Comparison of ENCODE assay signal across 8 cellular contexts in genomic region chr21:44301093-44301492, GRCh38. TPM values are rescaled to one million over a fixed set of nuclear protein-coding genes. Genes with fewer than 3 reads are reported as not detected.
DNase-seq lines count a peak whose midpoint lies in the region; ATAC-seq, FAIRE-seq and TF ChIP-seq lines count a peak whose summit lies in the region.

No MANE protein-coding gene starts in this region.

- H3K4me1 ChIP-seq in HCT116 (ENCODE audit: control insufficient read depth in 1 of 2, insufficient read depth in 2 of 2, low read length in 2 of 2) (peaks cover 15 to 48% of the 10 kb centered on the region in 2 experiments), iPS-15b (ENCODE audit: control insufficient read depth, insufficient read depth, low read length) (peaks cover 7% of the 10 kb centered on the region), small intestine (ENCODE audit: control insufficient read depth in 2 of 2, insufficient read depth in 1 of 2, low read depth in 1 of 2, low read length in 1 of 2) (peaks cover 10 to 11% of the 10 kb centered on the region in 2 donors)

- intact Hi-C loops in HCT116 (cut with micrococcal nuclease): no loop called here
- intact Hi-C loops in activated CD8-positive, alpha-beta T cell treated with anti-CD3 and anti-CD28 coated beads for 36 hours (cut with micrococcal nuclease): no loop called here

- CTCF ChIA-PET in HCT116 (lab: Charles Lee): no interaction called here
- CTCF ChIA-PET in activated CD8-positive, alpha-beta T cell treated with anti-CD3 and anti-CD28 coated beads for 36 hours (lab: Charles Lee): interaction anchor here (0.8 to 1.5 kb wide), 3 partner anchors 9 to 137 kb away, joined by 3 to 4 read pairs (median 3); no protein-coding TSS in a partner anchor

- H3K36me3 ChIP-seq in HCT116 (ENCODE audit: control insufficient read depth in 1 of 2, insufficient read depth in 2 of 2, low read length in 2 of 2) (0 out of 4 replicates have a peak, but pooled peaks cover 0 to 2% of the 10 kb centered on the region in 2 experiments), iPS-15b (ENCODE audit: control insufficient read depth, insufficient read depth, low read length) (no peaks in the 10 kb centered on the region), small intestine (ENCODE audit: control insufficient read depth in 2 of 2, insufficient read depth in 2 of 2, low read length in 2 of 2) (no peaks in the 10 kb centered on the region)

- H3K27ac ChIP-seq in HCT116 (ENCODE audit: low read depth, low read length): peak overlapping the region; percentile 92
- H3K27ac ChIP-seq in small intestine (ENCODE audit: low read depth in 1 of 2, low read length in 1 of 2): peak overlapping the region; percentile 84 to 98

- peak overlapping the region; percentile 82 for H3K27ac Mint-ChIP-seq in activated CD8-positive, alpha-beta T cell treated with anti-CD3 and anti-CD28 coated beads for 36 hours

- H3K4me3 ChIP-seq in HCT116 (replicated peaks in 1 of 2; ENCODE audit: low read depth in 1 of 2, low read length in 2 of 2): peak overlapping the region; percentile 74 to 76
- peak overlapping the region; percentile 60 for H3K4me3 ChIP-seq in iPS-15b (ENCODE audit: low read depth, low read length)
- peak overlapping the region; percentile 83 to 96 for H3K4me3 ChIP-seq in small intestine (ENCODE audit: low read depth in 1 of 2, low read length in 2 of 2)

- TF ChIP-seq CTCF in HCT116 (IDR thresholded peaks at IDR 0.05 in 2 of 3, conservative IDR thresholded peaks at IDR 0.05 in 1 of 3; ENCODE audit: borderline replicate concordance in 1 of 3, insufficient read depth in 1 of 3, low read depth in 2 of 3, low read length in 2 of 3): no peak
- TF ChIP-seq CTCF in activated CD8-positive, alpha-beta T cell treated with anti-CD3 and anti-CD28 coated beads for 36 hours (IDR thresholded peaks at IDR 0.05): no peak

- ATAC-seq in HCT116 (no peak), GM18498 (IDR thresholded peaks at IDR 0.05; ENCODE audit: unreplicated experiment) (no peak), HG03097 (IDR thresholded peaks at IDR 0.05; ENCODE audit: low FRiP score, unreplicated experiment) (no peak)
- ATAC-seq in activated CD8-positive, alpha-beta T cell treated with anti-CD3 and anti-CD28 coated beads for 36 hours: no peak

- H3K9me3 ChIP-seq in HCT116 (ENCODE audit: control insufficient read depth in 1 of 2, insufficient read depth in 1 of 2, low read depth in 1 of 2, low read length in 2 of 2) (no peaks in the 10 kb centered on the region), iPS-15b (ENCODE audit: control insufficient read depth, insufficient read depth, low read length) (no peaks in the 10 kb centered on the region), small intestine (ENCODE audit: control insufficient read depth, low read depth) (no peaks in the 10 kb centered on the region)

- peaks cover 51% of the 10 kb centered on the region for H3K79me2 ChIP-seq in HCT116 (ENCODE audit: insufficient read depth, low read length)

- no peaks in the 10 kb centered on the region for H3K9me2 ChIP-seq in HCT116 (ENCODE audit: insufficient read depth)

- no peak for DNase-seq in HCT116 (ENCODE audit: low read depth, low spot score)
- DNase-seq in activated CD8-positive, alpha-beta T cell treated with anti-CD3 and anti-CD28 coated beads for 36 hours: no peak
- peak; percentile 18 for DNase-seq in small intestine
- no peak for DNase-seq in frontal cortex (ENCODE audit: low spot score in 2 of 2)
- no peak for DNase-seq in foreskin melanocyte

- no peaks in the 10 kb centered on the region for H4K20me1 ChIP-seq in HCT116 (ENCODE audit: insufficient read depth)

- H3K4me3 Mint-ChIP-seq in activated CD8-positive, alpha-beta T cell treated with anti-CD3 and anti-CD28 coated beads for 36 hours: peak overlapping the region; percentile 81

- BruUV-seq in HCT116 (replicated peaks; lab: Mats Ljungman, UMichigan): TSS peak; percentile 57

- RAD21 ChIA-PET in HCT116 (lab: Charles Lee; ENCODE audit: low non-redundant PET in 1 of 2, low total read pairs in 2 of 2, uncharacterized antibody in 2 of 2, unreplicated experiment in 2 of 2): no interaction called here

- peaks cover 54% of the 10 kb centered on the region for H3K4me1 Mint-ChIP-seq in activated CD8-positive, alpha-beta T cell treated with anti-CD3 and anti-CD28 coated beads for 36 hours (ENCODE audit: low read depth)

- H3K9ac ChIP-seq in HCT116 (ENCODE audit: low read length) (peak overlapping the region; percentile 88), iPS-15b (ENCODE audit: low read depth, low read length) (no peak overlapping the region)

- no peaks in the 10 kb centered on the region for H3K9me3 Mint-ChIP-seq in activated CD8-positive, alpha-beta T cell treated with anti-CD3 and anti-CD28 coated beads for 36 hours

- TF ChIP-seq POLR2A in HCT116 (IDR thresholded peaks at IDR 0.05; ENCODE audit: borderline replicate concordance, extremely low read depth, insufficient read depth, insufficient read length): no peak

- H3K36me3 Mint-ChIP-seq in activated CD8-positive, alpha-beta T cell treated with anti-CD3 and anti-CD28 coated beads for 36 hours (ENCODE audit: low read depth): peaks cover 9% of the 10 kb centered on the region

- peak overlapping the region; percentile 98 for H3K4me2 ChIP-seq in HCT116 (ENCODE audit: low read length)

- WGBS in small intestine, 3 donors: 21 to 45% (median 31%) methylated on average over 9 to 12 of the region's 12 CpGs

- POLR2A ChIA-PET in HCT116 (lab: Charles Lee): interaction anchor here (1.0 kb wide), 1 partner anchor 38 kb away, joined by 3 read pairs; the partner anchor contains the start of gene CFAP410
- POLR2A ChIA-PET in activated CD8-positive, alpha-beta T cell treated with anti-CD3 and anti-CD28 coated beads for 36 hours (lab: Charles Lee): interaction anchor here (0.6 to 1.3 kb wide), 4 partner anchors 17 to 259 kb away, joined by 3 to 5 read pairs (median 3); no protein-coding TSS in a partner anchor

- H3K27me3 ChIP-seq in HCT116 (ENCODE audit: insufficient read depth, low read length) (no peaks in the 10 kb centered on the region), iPS-15b (ENCODE audit: control insufficient read depth, insufficient read depth, low read length) (no peaks in the 10 kb centered on the region), small intestine (ENCODE audit: control insufficient read depth in 2 of 2, insufficient read depth in 2 of 2, low read length in 2 of 2) (no peaks in the 10 kb centered on the region)

- TF ChIP-seq RAD21 in HCT116 (IDR thresholded peaks at IDR 0.05; ENCODE audit: low read depth): no peak

- H2AFZ ChIP-seq in HCT116 (ENCODE audit: low read depth, low read length, poor library complexity, severe bottlenecking): no peak overlapping the region

- no peaks in the 10 kb centered on the region for H3K27me3 Mint-ChIP-seq in activated CD8-positive, alpha-beta T cell treated with anti-CD3 and anti-CD28 coated beads for 36 hours

- FAIRE-seq in small intestine (lab: Jason Lieb, UNC): no peak
- no peak for FAIRE-seq in frontal cortex (lab: Jason Lieb, UNC)

TF ChIP-seq in HCT116, 20 proteins besides CTCF, POLR2A, EP300 and RAD21 (continues in another document):
- TF ChIP-seq EZH2 (IDR thresholded peaks at IDR 0.05) (no peak), SIN3A (IDR thresholded peaks at IDR 0.05; ENCODE audit: low read depth) (no peak), ELF1 (IDR thresholded peaks at IDR 0.05; ENCODE audit: borderline replicate concordance, low read depth) (no peak), FOSL1 (IDR thresholded peaks at IDR 0.05; ENCODE audit: low read depth) (no peak), ATF3 (IDR thresholded peaks at IDR 0.05) (no peak), MAX (IDR thresholded peaks at IDR 0.05) (no peak), EGR1 (IDR thresholded peaks at IDR 0.05; ENCODE audit: low read depth) (no peak), CBX3 (IDR thresholded peaks at IDR 0.05; ENCODE audit: low read depth) (no peak), EZH2phosphoT487 (IDR thresholded peaks at IDR 0.05; ENCODE audit: borderline replicate concordance) (no peak), YY1 (IDR thresholded peaks at IDR 0.05; ENCODE audit: extremely low read depth, insufficient replicate concordance, low read depth, low read length) (no peak), SRF (IDR thresholded peaks at IDR 0.05; ENCODE audit: low read depth) (no peak), CEBPB (IDR thresholded peaks at IDR 0.05; ENCODE audit: low read depth) (no peak)

RNA-seq across cellular contexts. Expression of gene PFKL, which starts 1.2 kb away (rescaled TPM):
- total RNA-seq in HCT116 (2021; ENCODE audit: unreplicated experiment): 150 TPM
- polyA plus RNA-seq in HCT116 (2012): 202 and 254 TPM in 2 replicates
- 100 to 1,000 TPM; 188 to 200 TPM for total RNA-seq in activated CD8-positive, alpha-beta T cell treated with anti-CD3 and anti-CD28 coated beads for 36 hours
- 100 to 1,000 TPM; 138 to 281 (median 251) TPM for polyA plus RNA-seq in small intestine
- total RNA-seq in frontal cortex: 111 TPM

RNA-seq across cellular contexts. Expression of gene AIRE, which starts 15.4 kb away (rescaled TPM):
- total RNA-seq in HCT116 (2021; ENCODE audit: unreplicated experiment) (not detected), frontal cortex (0.41 TPM)
- 0.01 TPM in 1 of 2 replicates, not detected in the other for polyA plus RNA-seq in HCT116 (2012)
- not detected for total RNA-seq in activated CD8-positive, alpha-beta T cell treated with anti-CD3 and anti-CD28 coated beads for 36 hours
- under 1 TPM in 1 of 3 donors, not detected in 2; 0.06 TPM for polyA plus RNA-seq in small intestine

RNA-seq across cellular contexts. Expression of gene CFAP410, which starts 38.1 kb away (rescaled TPM):
- total RNA-seq in HCT116 (2021; ENCODE audit: unreplicated experiment) (15.3 TPM), frontal cortex (8.6 TPM)
- polyA plus RNA-seq in HCT116 (2012): 12.6 and 13.0 TPM in 2 replicates
- 10 to 100 TPM; 17.2 TPM for total RNA-seq in activated CD8-positive, alpha-beta T cell treated with anti-CD3 and anti-CD28 coated beads for 36 hours
- 10 to 100 TPM; 17.9 to 35.9 (median 32.1) TPM for polyA plus RNA-seq in small intestine

RNA-seq across cellular contexts. Expression of gene DNMT3L, which starts 39.4 kb away (rescaled TPM):
- total RNA-seq in HCT116 (2021; ENCODE audit: unreplicated experiment) (not detected), frontal cortex (not detected)
- not detected in 2 replicates for polyA plus RNA-seq in HCT116 (2012)
- total RNA-seq in activated CD8-positive, alpha-beta T cell treated with anti-CD3 and anti-CD28 coated beads for 36 hours: not detected
- not detected for polyA plus RNA-seq in small intestine

RNA-seq across cellular contexts. Expression of gene TRPM2, which starts 52.3 kb away (rescaled TPM):
- 28.1 TPM for total RNA-seq in HCT116 (2021; ENCODE audit: unreplicated experiment)
- 15.6 and 17.9 TPM in 2 replicates for polyA plus RNA-seq in HCT116 (2012)
- total RNA-seq in activated CD8-positive, alpha-beta T cell treated with anti-CD3 and anti-CD28 coated beads for 36 hours: 1 to 10 TPM; 2.6 to 3.7 TPM
- 1 to 10 TPM in 2 of 3 donors, under 1 TPM in 1; 0.89 to 2.7 (median 2.7) TPM for polyA plus RNA-seq in small intestine
- total RNA-seq in frontal cortex: 1.6 TPM
